ENCODE assay signal across 11 cellular contexts in the genomic region with DNA sequence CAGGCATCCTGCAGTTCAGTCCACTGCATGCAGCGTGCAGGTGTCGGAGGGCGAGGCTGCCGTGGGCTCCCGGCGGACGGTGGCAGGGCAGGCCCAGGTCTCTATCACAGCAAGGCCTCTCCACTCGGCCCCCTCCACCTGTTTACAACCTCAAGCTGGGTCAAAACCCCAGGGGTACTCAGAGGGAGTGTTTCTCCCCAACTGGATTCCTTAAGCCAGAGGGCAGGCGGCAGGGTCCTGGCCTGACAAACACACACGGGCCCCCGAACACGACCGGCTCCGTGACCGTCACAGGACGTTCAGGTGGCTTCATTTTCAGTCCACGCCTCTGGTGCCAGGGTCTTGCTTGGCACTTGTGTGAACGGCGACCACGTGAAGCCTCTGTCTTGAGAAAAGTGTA. TPM values are rescaled to one million over a fixed set of nuclear protein-coding genes. Genes with fewer than 3 reads are reported as not detected.
DNase-seq lines count a peak whose midpoint lies in the region; ATAC-seq and TF ChIP-seq lines count a peak whose summit lies in the region.
"Had no signal": no experiment of that assay in that cellular context is flagged by ENCODE, and none has a peak within 500 bp of the region (broad histone marks: within the 10 kb centered on the region; RNA-seq: fewer than 3 reads in every experiment).

No MANE protein-coding gene starts in this region.

- no peak overlapping the region for H3T11ph ChIP-seq in H9 (ENCODE audit: low read length)

- no peak overlapping the region for H2BK12ac ChIP-seq in H9 (ENCODE audit: insufficient read length, low read depth, low read length)

- no CpG with 5 or more reads among the region's 20 CpGs for WGBS in H9 (ENCODE audit: extremely low coverage, insufficient read length, low lambda C conversion rate)
- WGBS in esophagus muscularis mucosa = 86% methylated on average over 20 of the region's 20 CpGs
- WGBS in sigmoid colon, 2 donors = 87 to 89% methylated on average over 20 of the region's 20 CpGs

- no peak for ATAC-seq in T-cell (replicated peaks in 1 of 4)
- ATAC-seq in HG03520 (IDR thresholded peaks at IDR 0.05; ENCODE audit: unreplicated experiment) = no peak

- H3K4me1 Mint-ChIP-seq in H9 (peaks cover 35 to 46% of the 10 kb centered on the region in 2 experiments), T-cell (peaks cover 77 to 83% (median 80%) of the 10 kb centered on the region in 3 donors)

- peaks cover 3 to 4% of the 10 kb centered on the region in 2 experiments; a peak in 3 of 5 replicates for H3K9me3 Mint-ChIP-seq in H9
- no peaks in the 10 kb centered on the region for H3K9me3 Mint-ChIP-seq in T-cell
- H3K9me3 Mint-ChIP-seq: nephron progenitor cell had no signal

- H3K27ac ChIP-seq in H9 (ENCODE audit: insufficient read length, low read depth, low read length) (no peak overlapping the region), esophagus muscularis mucosa (replicated peaks in 1 of 4) (peak overlapping the region; percentile 10 to 46 (median 20)), sigmoid colon (peak overlapping the region; percentile 2 to 37 (median 16)), coronary artery (no peak overlapping the region)
- H3K27ac ChIP-seq: ascending aorta had no signal

- CTCF ChIA-PET in T-cell (lab: Charles Lee) = no interaction called here

- H3K56ac ChIP-seq in H9 (ENCODE audit: insufficient read length, low read depth, low read length) = no peak overlapping the region

- no peak overlapping the region for H4K91ac ChIP-seq in H9 (ENCODE audit: insufficient read length, low read depth, low read length)

- no peak overlapping the region for H3K4me3 ChIP-seq in esophagus muscularis mucosa
- no peak overlapping the region for H3K4me3 ChIP-seq in sigmoid colon
- H3K4me3 ChIP-seq in coronary artery = no peak overlapping the region
- H3K4me3 ChIP-seq: ascending aorta had no signal

- peak overlapping the region; percentile 55; the same call in 1 of the 2 replicates for H3K14ac ChIP-seq in H9 (ENCODE audit: insufficient read depth, low read length)

- H4K20me1 ChIP-seq in H9 (ENCODE audit: control insufficient read depth, insufficient read depth, insufficient read length) = peaks cover 2% of the 10 kb centered on the region

- H3K27me3 ChIP-seq in H9 (ENCODE audit: insufficient read depth, low read length) (no peaks in the 10 kb centered on the region), esophagus muscularis mucosa (no peaks in the 10 kb centered on the region), sigmoid colon (no peaks in the 10 kb centered on the region)
- H3K27me3 ChIP-seq: ascending aorta had no signal

- H3K27me3 Mint-ChIP-seq in H9 (ENCODE audit: low read depth) (no peaks in the 10 kb centered on the region), T-cell (no peaks in the 10 kb centered on the region)

- no peak overlapping the region for H4K8ac ChIP-seq in H9 (replicated peaks; ENCODE audit: insufficient read length, low read depth, low read length)

- no peak for DNase-seq in H9
- DNase-seq in T-cell = no peak
- DNase-seq in esophagus muscularis mucosa (ENCODE audit: extremely low spot score) = no peak
- peak; percentile 52 for DNase-seq in sigmoid colon
- no peak for DNase-seq in coronary artery (ENCODE audit: low spot score)
- no peak for DNase-seq in DMS114 treated with DMSO at 0.1 percent for 48 hours (lab: John Stamatoyannopoulos, UW; ENCODE audit: unreplicated experiment)
- no peak for DNase-seq in NCI-H82 (lab: John Stamatoyannopoulos, UW)
- DNase-seq: NCI-H2029 treated with DMSO at 0.1 percent for 48 hours had no signal

- TF ChIP-seq EP300 in esophagus muscularis mucosa (IDR thresholded peaks at IDR 0.05) (no peak), sigmoid colon (IDR thresholded peaks at IDR 0.05) (no peak)

- H3K23ac ChIP-seq in H9 (ENCODE audit: insufficient read length, low read depth, low read length) = no peak overlapping the region

- H2BK20ac ChIP-seq in H9 (ENCODE audit: low read depth, low read length, poor library complexity, severe bottlenecking) = no peak overlapping the region

- intact Hi-C loops in esophagus muscularis mucosa (cut with DNase I) (no loop called here), sigmoid colon (cut with DNase I) (no loop called here)

- no peak for TF ChIP-seq CTCF in H9 (conservative IDR thresholded peaks at IDR 0.05)
- TF ChIP-seq CTCF in esophagus muscularis mucosa (IDR thresholded peaks at IDR 0.05) = no peak
- TF ChIP-seq CTCF in sigmoid colon (IDR thresholded peaks at IDR 0.05) = no peak
- no peak for TF ChIP-seq CTCF in coronary artery (IDR thresholded peaks at IDR 0.05)

- H2BK120ac ChIP-seq in H9 (ENCODE audit: low read depth, low read length, poor library complexity, severe bottlenecking) = no peak overlapping the region

- H3K79me1 ChIP-seq in H9 (ENCODE audit: insufficient read depth, low read depth, low read length, poor library complexity, severe bottlenecking) = no peaks in the 10 kb centered on the region

- no peak overlapping the region for H3K4me2 ChIP-seq in H9 (ENCODE audit: insufficient read depth, insufficient read length, low read length)

- H2BK5ac ChIP-seq in H9 (ENCODE audit: insufficient read length, low read length) = no peak overlapping the region

- no peak overlapping the region for H2AFZ ChIP-seq in H9 (ENCODE audit: low read length)

- H3K36me3 ChIP-seq in esophagus muscularis mucosa = peaks cover 0 to 7% (median 0%) of the 10 kb centered on the region in 4 donors
- H3K36me3 ChIP-seq in sigmoid colon = no peaks in the 10 kb centered on the region
- H3K36me3 ChIP-seq: ascending aorta had no signal

- POLR2A ChIA-PET in T-cell (lab: Charles Lee) = interaction anchor here in 1 of 2 donors (1.5 kb wide), 1 partner anchor 18 kb away, joined by 3 read pairs; no protein-coding TSS in a partner anchor

- H3K9ac ChIP-seq in H9 (ENCODE audit: extremely low read depth, insufficient read length, low read length) = no peak overlapping the region

- no peak overlapping the region for H2BK15ac ChIP-seq in H9 (ENCODE audit: low read depth, low read length)

- H3K23me2 ChIP-seq in H9 (ENCODE audit: insufficient read length, low read depth, low read length, poor library complexity, severe bottlenecking) = peaks cover 3% of the 10 kb centered on the region

- H3K79me2 ChIP-seq in H9 (ENCODE audit: insufficient read depth, low read length) = peaks cover under 1% of the 10 kb centered on the region; the same call in 1 of the 2 replicates

- H3K4ac ChIP-seq in H9 (ENCODE audit: low read depth, low read length) = no peak overlapping the region

- H3K4me3 Mint-ChIP-seq in H9 = no peak overlapping the region; a peak in 2 of 5 replicates
- H3K4me3 Mint-ChIP-seq in T-cell = peak overlapping the region; percentile 80 to 90 (median 85)
- H3K4me3 Mint-ChIP-seq: nephron progenitor cell had no signal

- H3K36me3 Mint-ChIP-seq in H9 (ENCODE audit: insufficient read depth in 1 of 3, low read depth in 3 of 3) (peaks cover 0 to 3% (median 2%) of the 10 kb centered on the region in 3 experiments; a peak in 3 of 7 replicates), T-cell (peaks cover 25% of the 10 kb centered on the region)

- no peaks in the 10 kb centered on the region for H3K9me3 ChIP-seq in H9 (ENCODE audit: control insufficient read depth, low read depth, low read length)
- H3K9me3 ChIP-seq in esophagus muscularis mucosa = no peaks in the 10 kb centered on the region
- H3K9me3 ChIP-seq in sigmoid colon = no peaks in the 10 kb centered on the region
- H3K9me3 ChIP-seq: ascending aorta had no signal

- no peak for TF ChIP-seq POLR2A in esophagus muscularis mucosa (IDR thresholded peaks at IDR 0.05; ENCODE audit: low read depth)
- TF ChIP-seq POLR2A in sigmoid colon (IDR thresholded peaks at IDR 0.05) = no peak

- H4K5ac ChIP-seq in H9 (ENCODE audit: insufficient read length, low read depth, low read length) = no peak overlapping the region

- H3K27ac Mint-ChIP-seq in H9 (no peak overlapping the region), T-cell (peak overlapping the region; percentile 94 to 95)
- H3K27ac Mint-ChIP-seq: nephron progenitor cell had no signal

- H3K4me1 ChIP-seq in H9 (ENCODE audit: insufficient read depth, low read length) (no peaks in the 10 kb centered on the region; the same call in 1 of the 2 replicates), esophagus muscularis mucosa (peaks cover 21 to 80% (median 76%) of the 10 kb centered on the region in 4 donors), sigmoid colon (peaks cover 0 to 63% (median 41%) of the 10 kb centered on the region in 4 donors)
- H3K4me1 ChIP-seq: ascending aorta had no signal

- H3K18ac ChIP-seq in H9 (ENCODE audit: insufficient read length, low read depth, low read length) = no peak overlapping the region

- H2AK5ac ChIP-seq in H9 (ENCODE audit: insufficient read length, low read length) = no peak overlapping the region

RNA-seq across cellular contexts. Expression of a gene that starts 23.5 kb away (rescaled TPM):
- total RNA-seq in H9 (2021) = 11.7 and 12.3 TPM in 2 replicates
- total RNA-seq in T-cell = 100 to 1,000 TPM; 223 to 267 (median 238) TPM
- total RNA-seq in esophagus muscularis mucosa = 10 to 100 TPM; 29.5 to 38.1 (median 34.6) TPM
- 10 to 100 TPM; 15.0 to 22.4 (median 17.8) TPM for total RNA-seq in sigmoid colon
- 10 to 100 TPM in 1 of 3 donors, 1 to 10 TPM in 2; 4.2 to 16.9 (median 5.4) TPM for polyA plus RNA-seq in sigmoid colon

Comparison
In these comparisons a context has a peak if more than half of its experiments do, and no peak if none do; other contexts are left out.
1. H3K27ac ChIP-seq: peak in esophagus muscularis mucosa (4 of 4) and sigmoid colon (4 of 4); none in H9 (single experiment) and coronary artery (0 of 2).
2. H3K27ac Mint-ChIP-seq: peak in T-cell (2 of 2); none in H9 (0 of 3).
3. H3K4me3 Mint-ChIP-seq: peak in T-cell (3 of 3); none in H9 (0 of 2).
4. RNA of a gene that starts 23.5 kb away (total RNA-seq): 223 to 267 TPM in T-cell; 29.5 to 38.1 TPM in esophagus muscularis mucosa, 15.0 to 22.4 TPM in sigmoid colon and 11.7 to 12.3 TPM in H9; every median in the first group is over 4 times any median in the second.